1 cellular context compared by ENCODE assay signal in the genomic region with DNA sequence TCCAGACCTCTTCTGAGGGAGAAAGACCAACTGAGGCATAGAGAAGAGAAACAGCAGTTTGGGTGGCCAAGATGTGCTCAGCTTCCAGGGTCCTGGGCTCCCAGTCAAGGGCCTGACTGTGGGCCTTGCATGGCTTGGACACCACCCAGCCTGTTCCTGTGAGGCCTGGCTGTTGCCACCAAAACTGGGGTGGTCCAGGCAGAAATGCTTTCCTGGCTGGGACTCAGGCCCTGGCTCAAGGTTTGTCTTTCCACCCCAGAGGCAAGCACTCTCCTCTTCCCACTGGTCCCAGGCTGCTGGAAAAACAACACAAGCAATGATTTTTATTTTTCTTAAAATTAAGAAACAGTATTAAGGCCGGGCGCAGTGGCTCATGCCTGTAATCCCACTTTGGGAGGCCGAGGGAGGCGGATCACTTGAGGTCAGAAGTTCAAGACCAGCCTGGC.
TF ChIP-seq lines count a peak whose summit lies in the region.

No MANE protein-coding gene starts in this region.

TF ChIP-seq in IMR-90, 13 proteins besides CTCF, POLR2A, EP300 and RAD21 (continued from another document):
- TF ChIP-seq SMC3 (IDR thresholded peaks at IDR 0.05; ENCODE audit: low read depth, low read length) (no peak), RCOR1 (IDR thresholded peaks at IDR 0.05; ENCODE audit: insufficient replicate concordance, low read length) (no peak), FOS (IDR thresholded peaks at IDR 0.05; ENCODE audit: low read depth, low read length) (no peak), MAFK (IDR thresholded peaks at IDR 0.05; ENCODE audit: low read depth, low read length) (no peak), NFE2L2 (IDR thresholded peaks at IDR 0.05; ENCODE audit: low read depth, low read length) (no peak), ELK1 (IDR thresholded peaks at IDR 0.05; ENCODE audit: borderline replicate concordance, low read depth, low read length) (no peak), CEBPB (IDR thresholded peaks at IDR 0.05; ENCODE audit: low read depth, low read length) (no peak), CHD1 (IDR thresholded peaks at IDR 0.05; ENCODE audit: low read depth, low read length) (no peak), RFX5 (IDR thresholded peaks at IDR 0.05; ENCODE audit: low read depth, low read length) (no peak), MAZ (IDR thresholded peaks at IDR 0.05; ENCODE audit: borderline replicate concordance, low read depth, low read length) (no peak)
- TF ChIP-seq, protein P1, sequence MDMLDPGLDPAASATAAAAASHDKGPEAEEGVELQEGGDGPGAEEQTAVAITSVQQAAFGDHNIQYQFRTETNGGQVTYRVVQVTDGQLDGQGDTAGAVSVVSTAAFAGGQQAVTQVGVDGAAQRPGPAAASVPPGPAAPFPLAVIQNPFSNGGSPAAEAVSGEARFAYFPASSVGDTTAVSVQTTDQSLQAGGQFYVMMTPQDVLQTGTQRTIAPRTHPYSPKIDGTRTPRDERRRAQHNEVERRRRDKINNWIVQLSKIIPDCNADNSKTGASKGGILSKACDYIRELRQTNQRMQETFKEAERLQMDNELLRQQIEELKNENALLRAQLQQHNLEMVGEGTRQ (IDR thresholded peaks at IDR 0.05; ENCODE audit: low read depth, low read length), result no peak
